Comparison of ENCODE assay signal across 1 cellular context in the genomic region with DNA sequence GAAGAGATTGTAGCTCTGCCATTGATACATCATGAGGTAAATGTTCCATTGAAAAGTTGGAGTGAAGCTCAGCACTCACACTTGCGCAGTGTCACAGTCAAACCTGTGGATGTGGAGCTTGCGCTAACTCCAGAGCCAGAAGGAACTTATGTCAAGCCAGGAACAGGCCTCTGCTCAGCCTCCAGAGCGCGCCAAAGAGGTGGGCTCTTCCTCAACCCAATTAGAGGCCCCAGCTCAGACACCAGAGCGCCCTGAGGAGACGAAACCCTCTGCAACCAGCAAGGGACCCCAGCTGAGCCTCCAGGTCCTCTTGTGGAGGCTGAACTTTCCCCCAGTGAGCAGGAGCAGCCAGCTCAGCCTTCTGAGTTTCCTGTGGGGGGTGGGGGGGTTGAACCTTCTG.
TF ChIP-seq lines count a peak whose summit lies in the region.

No MANE protein-coding gene starts in this region.

TF ChIP-seq in H1, 55 proteins besides CTCF, POLR2A, EP300 and RAD21:
- TF ChIP-seq CBX8 (IDR thresholded peaks at IDR 0.05; ENCODE audit: borderline replicate concordance, low read depth, low read length) (no peak), JUN (IDR thresholded peaks at IDR 0.05; ENCODE audit: low read depth, low read length) (no peak), RXRA (IDR thresholded peaks at IDR 0.05; ENCODE audit: insufficient read depth, low read depth, low read length) (no peak), SAP30 (IDR thresholded peaks at IDR 0.05; ENCODE audit: insufficient read depth, insufficient replicate concordance, low read length) (no peak), KDM5A (IDR thresholded peaks at IDR 0.05; ENCODE audit: low read length) (no peak), SRF (IDR thresholded peaks at IDR 0.05; ENCODE audit: low read depth, low read length) (no peak), ASH2L (IDR thresholded peaks at IDR 0.05; ENCODE audit: low read length) (no peak), CTBP2 (IDR thresholded peaks at IDR 0.05; ENCODE audit: borderline replicate concordance, insufficient read depth, insufficient read length, low read length) (no peak), TEAD4 (IDR thresholded peaks at IDR 0.05; ENCODE audit: low read depth, low read length) (no peak), BACH1 (IDR thresholded peaks at IDR 0.05; ENCODE audit: low read length) (no peak), HDAC2 (IDR thresholded peaks at IDR 0.05; ENCODE audit: borderline replicate concordance in 1 of 2, low read depth in 2 of 2, low read length in 2 of 2) (no peak)
- TF ChIP-seq, protein P1, sequence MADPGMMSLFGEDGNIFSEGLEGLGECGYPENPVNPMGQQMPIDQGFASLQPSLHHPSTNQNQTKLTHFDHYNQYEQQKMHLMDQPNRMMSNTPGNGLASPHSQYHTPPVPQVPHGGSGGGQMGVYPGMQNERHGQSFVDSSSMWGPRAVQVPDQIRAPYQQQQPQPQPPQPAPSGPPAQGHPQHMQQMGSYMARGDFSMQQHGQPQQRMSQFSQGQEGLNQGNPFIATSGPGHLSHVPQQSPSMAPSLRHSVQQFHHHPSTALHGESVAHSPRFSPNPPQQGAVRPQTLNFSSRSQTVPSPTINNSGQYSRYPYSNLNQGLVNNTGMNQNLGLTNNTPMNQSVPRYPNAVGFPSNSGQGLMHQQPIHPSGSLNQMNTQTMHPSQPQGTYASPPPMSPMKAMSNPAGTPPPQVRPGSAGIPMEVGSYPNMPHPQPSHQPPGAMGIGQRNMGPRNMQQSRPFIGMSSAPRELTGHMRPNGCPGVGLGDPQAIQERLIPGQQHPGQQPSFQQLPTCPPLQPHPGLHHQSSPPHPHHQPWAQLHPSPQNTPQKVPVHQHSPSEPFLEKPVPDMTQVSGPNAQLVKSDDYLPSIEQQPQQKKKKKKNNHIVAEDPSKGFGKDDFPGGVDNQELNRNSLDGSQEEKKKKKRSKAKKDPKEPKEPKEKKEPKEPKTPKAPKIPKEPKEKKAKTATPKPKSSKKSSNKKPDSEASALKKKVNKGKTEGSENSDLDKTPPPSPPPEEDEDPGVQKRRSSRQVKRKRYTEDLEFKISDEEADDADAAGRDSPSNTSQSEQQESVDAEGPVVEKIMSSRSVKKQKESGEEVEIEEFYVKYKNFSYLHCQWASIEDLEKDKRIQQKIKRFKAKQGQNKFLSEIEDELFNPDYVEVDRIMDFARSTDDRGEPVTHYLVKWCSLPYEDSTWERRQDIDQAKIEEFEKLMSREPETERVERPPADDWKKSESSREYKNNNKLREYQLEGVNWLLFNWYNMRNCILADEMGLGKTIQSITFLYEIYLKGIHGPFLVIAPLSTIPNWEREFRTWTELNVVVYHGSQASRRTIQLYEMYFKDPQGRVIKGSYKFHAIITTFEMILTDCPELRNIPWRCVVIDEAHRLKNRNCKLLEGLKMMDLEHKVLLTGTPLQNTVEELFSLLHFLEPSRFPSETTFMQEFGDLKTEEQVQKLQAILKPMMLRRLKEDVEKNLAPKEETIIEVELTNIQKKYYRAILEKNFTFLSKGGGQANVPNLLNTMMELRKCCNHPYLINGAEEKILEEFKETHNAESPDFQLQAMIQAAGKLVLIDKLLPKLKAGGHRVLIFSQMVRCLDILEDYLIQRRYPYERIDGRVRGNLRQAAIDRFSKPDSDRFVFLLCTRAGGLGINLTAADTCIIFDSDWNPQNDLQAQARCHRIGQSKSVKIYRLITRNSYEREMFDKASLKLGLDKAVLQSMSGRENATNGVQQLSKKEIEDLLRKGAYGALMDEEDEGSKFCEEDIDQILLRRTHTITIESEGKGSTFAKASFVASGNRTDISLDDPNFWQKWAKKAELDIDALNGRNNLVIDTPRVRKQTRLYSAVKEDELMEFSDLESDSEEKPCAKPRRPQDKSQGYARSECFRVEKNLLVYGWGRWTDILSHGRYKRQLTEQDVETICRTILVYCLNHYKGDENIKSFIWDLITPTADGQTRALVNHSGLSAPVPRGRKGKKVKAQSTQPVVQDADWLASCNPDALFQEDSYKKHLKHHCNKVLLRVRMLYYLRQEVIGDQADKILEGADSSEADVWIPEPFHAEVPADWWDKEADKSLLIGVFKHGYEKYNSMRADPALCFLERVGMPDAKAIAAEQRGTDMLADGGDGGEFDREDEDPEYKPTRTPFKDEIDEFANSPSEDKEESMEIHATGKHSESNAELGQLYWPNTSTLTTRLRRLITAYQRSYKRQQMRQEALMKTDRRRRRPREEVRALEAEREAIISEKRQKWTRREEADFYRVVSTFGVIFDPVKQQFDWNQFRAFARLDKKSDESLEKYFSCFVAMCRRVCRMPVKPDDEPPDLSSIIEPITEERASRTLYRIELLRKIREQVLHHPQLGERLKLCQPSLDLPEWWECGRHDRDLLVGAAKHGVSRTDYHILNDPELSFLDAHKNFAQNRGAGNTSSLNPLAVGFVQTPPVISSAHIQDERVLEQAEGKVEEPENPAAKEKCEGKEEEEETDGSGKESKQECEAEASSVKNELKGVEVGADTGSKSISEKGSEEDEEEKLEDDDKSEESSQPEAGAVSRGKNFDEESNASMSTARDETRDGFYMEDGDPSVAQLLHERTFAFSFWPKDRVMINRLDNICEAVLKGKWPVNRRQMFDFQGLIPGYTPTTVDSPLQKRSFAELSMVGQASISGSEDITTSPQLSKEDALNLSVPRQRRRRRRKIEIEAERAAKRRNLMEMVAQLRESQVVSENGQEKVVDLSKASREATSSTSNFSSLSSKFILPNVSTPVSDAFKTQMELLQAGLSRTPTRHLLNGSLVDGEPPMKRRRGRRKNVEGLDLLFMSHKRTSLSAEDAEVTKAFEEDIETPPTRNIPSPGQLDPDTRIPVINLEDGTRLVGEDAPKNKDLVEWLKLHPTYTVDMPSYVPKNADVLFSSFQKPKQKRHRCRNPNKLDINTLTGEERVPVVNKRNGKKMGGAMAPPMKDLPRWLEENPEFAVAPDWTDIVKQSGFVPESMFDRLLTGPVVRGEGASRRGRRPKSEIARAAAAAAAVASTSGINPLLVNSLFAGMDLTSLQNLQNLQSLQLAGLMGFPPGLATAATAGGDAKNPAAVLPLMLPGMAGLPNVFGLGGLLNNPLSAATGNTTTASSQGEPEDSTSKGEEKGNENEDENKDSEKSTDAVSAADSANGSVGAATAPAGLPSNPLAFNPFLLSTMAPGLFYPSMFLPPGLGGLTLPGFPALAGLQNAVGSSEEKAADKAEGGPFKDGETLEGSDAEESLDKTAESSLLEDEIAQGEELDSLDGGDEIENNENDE (IDR thresholded peaks at IDR 0.05; ENCODE audit: insufficient replicate concordance, low read length), result no peak
- TF ChIP-seq, protein P2, sequence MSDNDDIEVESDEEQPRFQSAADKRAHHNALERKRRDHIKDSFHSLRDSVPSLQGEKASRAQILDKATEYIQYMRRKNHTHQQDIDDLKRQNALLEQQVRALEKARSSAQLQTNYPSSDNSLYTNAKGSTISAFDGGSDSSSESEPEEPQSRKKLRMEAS (IDR thresholded peaks at IDR 0.05), result no peak
- TF ChIP-seq, protein P3, sequence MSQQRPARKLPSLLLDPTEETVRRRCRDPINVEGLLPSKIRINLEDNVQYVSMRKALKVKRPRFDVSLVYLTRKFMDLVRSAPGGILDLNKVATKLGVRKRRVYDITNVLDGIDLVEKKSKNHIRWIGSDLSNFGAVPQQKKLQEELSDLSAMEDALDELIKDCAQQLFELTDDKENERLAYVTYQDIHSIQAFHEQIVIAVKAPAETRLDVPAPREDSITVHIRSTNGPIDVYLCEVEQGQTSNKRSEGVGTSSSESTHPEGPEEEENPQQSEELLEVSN (IDR thresholded peaks at IDR 0.05), result no peak
- TF ChIP-seq, protein P4, sequence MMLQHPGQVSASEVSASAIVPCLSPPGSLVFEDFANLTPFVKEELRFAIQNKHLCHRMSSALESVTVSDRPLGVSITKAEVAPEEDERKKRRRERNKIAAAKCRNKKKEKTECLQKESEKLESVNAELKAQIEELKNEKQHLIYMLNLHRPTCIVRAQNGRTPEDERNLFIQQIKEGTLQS (IDR thresholded peaks at IDR 0.05; ENCODE audit: insufficient read depth, low read depth, low read length), result no peak
